ENCODE assay signal across 9 cellular contexts in the genomic region with DNA sequence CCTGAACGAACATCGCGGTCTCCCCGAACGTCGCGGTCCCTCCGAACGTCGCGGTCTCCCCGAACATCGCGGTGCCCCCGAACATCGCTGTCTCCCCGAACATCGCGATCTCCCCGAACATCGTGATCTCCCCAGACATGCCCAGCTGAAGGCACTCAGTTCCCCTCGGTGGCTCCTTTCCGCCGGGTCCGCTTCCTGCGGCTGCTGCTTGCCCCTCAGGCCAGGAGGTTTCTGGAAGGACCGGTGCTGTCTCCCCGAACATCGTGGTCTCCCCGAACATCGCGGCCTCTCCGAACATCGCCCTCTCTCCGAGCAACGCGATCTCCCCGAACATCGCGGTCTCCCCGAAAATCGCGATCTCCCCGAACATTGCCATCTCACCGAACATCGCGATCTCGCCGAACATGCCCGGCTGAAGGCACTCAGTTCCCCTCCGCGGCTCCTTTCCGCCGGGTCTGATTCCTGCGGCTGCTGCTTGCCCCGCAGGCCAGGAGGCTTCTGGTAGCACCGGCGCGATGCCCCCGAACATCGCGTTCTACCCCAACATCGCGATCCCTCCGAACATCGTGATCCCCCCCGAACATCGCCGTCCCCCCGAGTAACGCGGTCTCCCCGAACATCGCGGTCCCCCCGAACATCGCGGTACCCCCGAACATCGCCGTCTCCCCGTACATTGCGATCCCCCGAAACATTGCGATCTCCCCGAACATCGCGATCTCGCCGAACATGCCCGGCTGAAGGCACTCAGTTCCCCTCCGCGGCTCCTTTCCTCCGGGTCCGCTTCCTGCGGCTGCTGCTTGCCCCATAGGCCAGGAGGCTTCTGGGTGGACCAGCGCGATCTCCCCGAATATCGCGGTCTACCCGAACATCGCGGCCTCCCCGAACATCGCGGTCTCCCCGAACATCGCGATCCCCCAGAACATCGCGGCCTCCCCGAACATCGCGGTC. TPM values are rescaled to one million over a fixed set of nuclear protein-coding genes. Genes with fewer than 3 reads are reported as not detected.
A peak's percentile ranks its signal among the peaks of the same experiment; 100 is the strongest.
DNase-seq lines count a peak whose midpoint lies in the region; ATAC-seq, FAIRE-seq and TF ChIP-seq lines count a peak whose summit lies in the region.
"Had no signal": no experiment of that assay in that cellular context is flagged by ENCODE, and none has a peak within 500 bp of the region (broad histone marks: within the 10 kb centered on the region; RNA-seq: fewer than 3 reads in every experiment).

No MANE protein-coding gene starts in this region.

- H3K9me3 ChIP-seq in GM23248 (ENCODE audit: low read depth) (no peaks in the 10 kb centered on the region), T-helper 17 cell (ENCODE audit: control insufficient read depth, low read length, poor library complexity, severe bottlenecking) (no peaks in the 10 kb centered on the region), endothelial cell of umbilical vein (replicated peaks; ENCODE audit: control insufficient read depth, insufficient read depth, low read length) (no peaks in the 10 kb centered on the region)

- peak; percentile 63 for FAIRE-seq in endothelial cell of umbilical vein (lab: Jason Lieb, UNC)

- no peaks in the 10 kb centered on the region for H3K9me3 Mint-ChIP-seq in nephron

- H3K4me3 ChIP-seq in GM23248, result peak overlapping the region; percentile 81
- H3K4me3 ChIP-seq in endothelial cell of umbilical vein (replicated peaks in 1 of 3; ENCODE audit: insufficient read depth in 1 of 3, low read depth in 1 of 3, low read length in 3 of 3), result peak overlapping the region; percentile 44 to 55 (median 49)

- H3K4me3 Mint-ChIP-seq in T-helper 17 cell, result peak overlapping the region; percentile 95
- peak overlapping the region; percentile 87 to 91 (median 88) for H3K4me3 Mint-ChIP-seq in nephron

- no peaks in the 10 kb centered on the region for H3K36me3 ChIP-seq in GM23248 (ENCODE audit: low read depth)
- H3K36me3 ChIP-seq in endothelial cell of umbilical vein (ENCODE audit: control insufficient read depth in 2 of 2, extremely low read depth in 1 of 2, insufficient read depth in 2 of 2, low read length in 2 of 2), result no peaks in the 10 kb centered on the region

- H3K9me2 ChIP-seq in GM23248 (ENCODE audit: insufficient read depth), result no peaks in the 10 kb centered on the region

- H4K20me1 ChIP-seq in GM23248 (ENCODE audit: insufficient read depth), result no peaks in the 10 kb centered on the region
- no peaks in the 10 kb centered on the region for H4K20me1 ChIP-seq in endothelial cell of umbilical vein (replicated peaks; ENCODE audit: control insufficient read depth, extremely low read depth, insufficient read depth, low read length)

- H3K4me1 ChIP-seq in GM23248 (ENCODE audit: insufficient read depth) (peaks cover 6% of the 10 kb centered on the region; the same call in 1 of the 2 replicates), endothelial cell of umbilical vein (ENCODE audit: control insufficient read depth, extremely low read depth, insufficient read depth, low read length) (peaks cover 18% of the 10 kb centered on the region)

- TF ChIP-seq CTCF in endothelial cell of umbilical vein (IDR thresholded peaks at IDR 0.05; ENCODE audit: extremely low read depth in 1 of 2, insufficient read depth in 1 of 2, low read depth in 1 of 2, low read length in 2 of 2), result no peak
- no peak for TF ChIP-seq CTCF in nephron (IDR thresholded peaks at IDR 0.05; ENCODE audit: unreplicated experiment in 3 of 3)

- TSS peak; percentile 22 for BruUV-seq in endothelial cell of umbilical vein (replicated peaks; lab: Mats Ljungman, UMichigan)

- H3K36me3 Mint-ChIP-seq in T-helper 17 cell (ENCODE audit: low read depth) (peaks cover 10% of the 10 kb centered on the region), nephron (ENCODE audit: low read depth) (no peaks in the 10 kb centered on the region)

- CTCF ChIA-PET in endothelial cell of umbilical vein (lab: Charles Lee), result interaction anchor here (0.6 to 1.3 kb wide), 3 partner anchors 30 to 52 kb away, joined by 3 to 9 read pairs (median 3); no protein-coding TSS in a partner anchor

- 0 out of 2 replicates have a peak, but pooled peaks cover 7% of the 10 kb centered on the region for H3K27me3 ChIP-seq in GM23248 (replicated peaks; ENCODE audit: insufficient read depth)
- peaks cover 12 to 37% of the 10 kb centered on the region in 2 experiments for H3K27me3 ChIP-seq in endothelial cell of umbilical vein (ENCODE audit: control insufficient read depth in 2 of 2, insufficient read depth in 2 of 2, low read length in 2 of 2)

- H3K4me2 ChIP-seq in GM23248 (ENCODE audit: unreplicated experiment) (peak overlapping the region; percentile 88), endothelial cell of umbilical vein (ENCODE audit: insufficient read depth, low read length) (peak overlapping the region; percentile 66)

- TF ChIP-seq POLR2A in endothelial cell of umbilical vein (IDR thresholded peaks at IDR 0.05; ENCODE audit: low read depth, low read length), result no peak

- H3K9ac ChIP-seq in GM23248 (peak overlapping the region; percentile 86), endothelial cell of umbilical vein (replicated peaks; ENCODE audit: extremely low read depth, insufficient read depth, low read length) (peak overlapping the region; percentile 12)

- dilution Hi-C loops in endothelial cell of umbilical vein (cut with MboI; ENCODE audit: extremely low pct_ligation_motif_present, low sequenced_read_pairs), result no loop called here

- peak overlapping the region; percentile 85 for H2AFZ ChIP-seq in GM23248
- peak overlapping the region; percentile 95 for H2AFZ ChIP-seq in endothelial cell of umbilical vein (ENCODE audit: low read depth, low read length)

- H3K9me1 ChIP-seq in endothelial cell of umbilical vein (replicated peaks; ENCODE audit: control insufficient read depth, extremely low read depth, insufficient read depth, low read length), result no peaks in the 10 kb centered on the region

- intact Hi-C loops in endothelial cell of umbilical vein (cut with micrococcal nuclease), result loop anchor here (2.0 kb wide), 1 partner anchor 40 kb away; no protein-coding TSS in a partner anchor

- DNase-seq in GM23248 (peak; percentile 56), T-helper 17 cell (no peak), endothelial cell of umbilical vein (ENCODE audit: low read depth, low spot score) (peak; percentile 28), NCI-H510A treated with DMSO at 0.1 percent for 48 hours (lab: John Stamatoyannopoulos, UW) (no peak)

- H3K27ac ChIP-seq in GM23248, result no peak overlapping the region
- no peak overlapping the region for H3K27ac ChIP-seq in endothelial cell of umbilical vein (ENCODE audit: insufficient read depth, low read depth, low read length)

- POLR2A ChIA-PET in endothelial cell of umbilical vein (lab: Charles Lee), result no interaction called here

- no peak for ATAC-seq in T-helper 17 cell
- ATAC-seq in HG02852 (IDR thresholded peaks at IDR 0.05; ENCODE audit: unreplicated experiment), result no peak
- ATAC-seq in HG03108 (IDR thresholded peaks at IDR 0.05; ENCODE audit: unreplicated experiment), result no peak
- ATAC-seq in GM19397 (IDR thresholded peaks at IDR 0.05; ENCODE audit: unreplicated experiment), result no peak

- in situ Hi-C loops in GM23248 (cut with MboI), result no loop called here

- H3K79me2 ChIP-seq in GM23248 (ENCODE audit: insufficient read depth) (no peaks in the 10 kb centered on the region), endothelial cell of umbilical vein (ENCODE audit: control insufficient read depth, insufficient read depth, low read length) (no peaks in the 10 kb centered on the region)

- H3F3A ChIP-seq in GM23248 (ENCODE audit: insufficient read depth), result no peaks in the 10 kb centered on the region

- WGBS in GM23248 (ENCODE audit: low coverage in 1 of 2, low lambda C conversion rate in 2 of 2, missing lambda C conversion rate in 2 of 2), 2 experiments, result 5% methylated on average over 66 to 105 of the region's 115 CpGs

- peak overlapping the region; percentile 86 for H3K27ac Mint-ChIP-seq in T-helper 17 cell
- no peak overlapping the region for H3K27ac Mint-ChIP-seq in nephron

- peaks cover 23% of the 10 kb centered on the region for H3K4me1 Mint-ChIP-seq in T-helper 17 cell
- H3K4me1 Mint-ChIP-seq in nephron, result peaks cover 22% of the 10 kb centered on the region

- peaks cover 90% of the 10 kb centered on the region for H3K27me3 Mint-ChIP-seq in T-helper 17 cell
- peaks cover 100% of the 10 kb centered on the region for H3K27me3 Mint-ChIP-seq in nephron (ENCODE audit: low read depth)

RNA-seq across cellular contexts. Expression of a gene that starts 0.8 kb away (rescaled TPM):
- 5.8 and 6.1 TPM in 2 replicates for total RNA-seq in GM23248 (2014; rRNA removed; shearing (Covaris generic))
- polyA plus RNA-seq in GM23248 (2016; fragmentation: Nextera tagmentation; extraction: Ambion mirVana) (8.7 and 9.1 TPM in 2 replicates), endothelial cell of umbilical vein (1.1 and 1.4 TPM in 2 replicates)
- total RNA-seq in T-helper 17 cell (under 1 TPM in 1 of 2 donors, not detected in 1; 0.20 TPM), endothelial cell of umbilical vein (0.33 and 2.3 TPM in 2 replicates)
- polyA plus RNA-seq in endothelial cell of umbilical vein (2011; cell fraction: cytosol; rRNA removed), result 1.8 and 1.9 TPM in 2 replicates
- polyA plus RNA-seq in endothelial cell of umbilical vein (2011; cell fraction: nucleus; rRNA removed), result 1.3 and 1.5 TPM in 2 replicates
- polyA plus RNA-seq in endothelial cell of umbilical vein (2012), result 0.85 and 1.2 TPM in 2 replicates
- polyA minus RNA-seq in endothelial cell of umbilical vein, result 0.61 and 0.96 TPM in 2 replicates
- 0.31 TPM for polyA minus RNA-seq in endothelial cell of umbilical vein (2011; cell fraction: cytosol; rRNA and poly(A)+ RNA removed)
- 0.53 and 0.63 TPM in 2 replicates for polyA minus RNA-seq in endothelial cell of umbilical vein (2011; cell fraction: nucleus; rRNA and poly(A)+ RNA removed)

RNA-seq across cellular contexts. Expression of a gene that starts 22.7 kb away (rescaled TPM):
- total RNA-seq in GM23248 (2014; rRNA removed; shearing (Covaris generic)), result 11.4 and 23.8 TPM in 2 replicates
- 29.5 and 30.1 TPM in 2 replicates for polyA plus RNA-seq in GM23248 (2016; fragmentation: Nextera tagmentation; extraction: Ambion mirVana)
- total RNA-seq in T-helper 17 cell, result 1 to 10 TPM; 2.8 to 3.7 TPM
- total RNA-seq in endothelial cell of umbilical vein, result 7.0 and 14.0 TPM in 2 replicates
- polyA plus RNA-seq in endothelial cell of umbilical vein, result 22.8 and 26.4 TPM in 2 replicates
- 20.7 and 22.3 TPM in 2 replicates for polyA plus RNA-seq in endothelial cell of umbilical vein (2011; cell fraction: cytosol; rRNA removed)
- 10.9 and 12.0 TPM in 2 replicates for polyA plus RNA-seq in endothelial cell of umbilical vein (2011; cell fraction: nucleus; rRNA removed)
- 9.9 and 10.3 TPM in 2 replicates for polyA plus RNA-seq in endothelial cell of umbilical vein (2012)
- polyA minus RNA-seq in endothelial cell of umbilical vein, result 12.2 and 14.6 TPM in 2 replicates
- polyA minus RNA-seq in endothelial cell of umbilical vein (2011; cell fraction: cytosol; rRNA and poly(A)+ RNA removed), result not detected
- polyA minus RNA-seq in endothelial cell of umbilical vein (2011; cell fraction: nucleus; rRNA and poly(A)+ RNA removed), result 1.7 and 2.7 TPM in 2 replicates

RNA-seq across cellular contexts. Expression of a gene that starts 41.6 kb away (rescaled TPM):
- 5.2 and 8.9 TPM in 2 replicates for total RNA-seq in GM23248 (2014; rRNA removed; shearing (Covaris generic))
- polyA plus RNA-seq in GM23248 (2016; fragmentation: Nextera tagmentation; extraction: Ambion mirVana), result 15.5 and 15.8 TPM in 2 replicates
- total RNA-seq in T-helper 17 cell, result not detected
- 0.74 and 1.6 TPM in 2 replicates for total RNA-seq in endothelial cell of umbilical vein
- 2.1 and 3.3 TPM in 2 replicates for polyA plus RNA-seq in endothelial cell of umbilical vein
- polyA plus RNA-seq in endothelial cell of umbilical vein (2011; cell fraction: cytosol; rRNA removed), result 2.3 and 2.6 TPM in 2 replicates
- 0.86 and 1.2 TPM in 2 replicates for polyA plus RNA-seq in endothelial cell of umbilical vein (2011; cell fraction: nucleus; rRNA removed)
- polyA plus RNA-seq in endothelial cell of umbilical vein (2012), result 1.7 and 2.4 TPM in 2 replicates
- polyA minus RNA-seq in endothelial cell of umbilical vein, result 0.44 and 3.4 TPM in 2 replicates
- 1.2 TPM for polyA minus RNA-seq in endothelial cell of umbilical vein (2011; cell fraction: cytosol; rRNA and poly(A)+ RNA removed)
- polyA minus RNA-seq in endothelial cell of umbilical vein (2011; cell fraction: nucleus; rRNA and poly(A)+ RNA removed), result 0.43 TPM in 1 of 2 replicates, not detected in the other
- total RNA-seq: T-helper 2 cell treated with Interferon-gamma antibody and Interleukin-4, amounts not matched to agents 100 ng/mL and 5 ng/mL, for 36 hours had no signal

Comparison
In these comparisons a context has a peak if more than half of its experiments do, and no peak if none do; other contexts are left out.
1. DNase-seq: peak in GM23248 (single experiment) and endothelial cell of umbilical vein (single experiment); none in T-helper 17 cell (0 of 3) and NCI-H510A treated with DMSO at 0.1 percent for 48 hours (single experiment).